12 cellular contexts compared by ENCODE assay signal in genomic region chr3:122067588-122068240, GRCh38.
A peak's percentile ranks its signal among the peaks of the same experiment; 100 is the strongest.
DNase-seq lines count a peak whose midpoint lies in the region; ATAC-seq and TF ChIP-seq lines count a peak whose summit lies in the region.
"Had no signal": no experiment of that assay in that cellular context is flagged by ENCODE, and none has a peak within 500 bp of the region (broad histone marks: within the 10 kb centered on the region; RNA-seq: fewer than 3 reads in every experiment).

No MANE protein-coding gene starts in this region.

- no peaks in the 10 kb centered on the region for H3K9me3 ChIP-seq in BLaER1

- no peak for TF ChIP-seq CTCF in brain microvascular endothelial cell (IDR thresholded peaks at IDR 0.05; ENCODE audit: low read depth, low read length, missing control alignments)

- H3K27me3 ChIP-seq in BLaER1, result no peaks in the 10 kb centered on the region
- no peaks in the 10 kb centered on the region for H3K27me3 ChIP-seq in brain microvascular endothelial cell (replicated peaks)

- H3K4me3 ChIP-seq in BLaER1, result no peak overlapping the region
- H3K4me3 ChIP-seq in brain microvascular endothelial cell (ENCODE audit: low read depth, low read length), result no peak overlapping the region

- H4K20me1 ChIP-seq in BLaER1, result no peaks in the 10 kb centered on the region

- H3K36me3 ChIP-seq in BLaER1, result no peaks in the 10 kb centered on the region
- H3K36me3 ChIP-seq in brain microvascular endothelial cell (replicated peaks), result no peaks in the 10 kb centered on the region

- peak overlapping the region; percentile 39 for H3K4me2 ChIP-seq in BLaER1

- peak; percentile 49 for ATAC-seq in GM19023 (IDR thresholded peaks at IDR 0.05; ENCODE audit: unreplicated experiment)
- ATAC-seq in HG03103 (IDR thresholded peaks at IDR 0.05; ENCODE audit: low read depth, unreplicated experiment), result peak; percentile 45
- ATAC-seq: T-cell had no signal

- no peak overlapping the region for H3K27ac ChIP-seq in BLaER1
- H3K27ac ChIP-seq in brain microvascular endothelial cell, result no peak overlapping the region
- H3K27ac ChIP-seq: epithelial cell of prostate had no signal

- peaks cover 15% of the 10 kb centered on the region for H3K4me1 ChIP-seq in BLaER1

- no peak overlapping the region for H3K9ac ChIP-seq in BLaER1

- in situ Hi-C loops in brain microvascular endothelial cell (cut with HindIII; ENCODE audit: low pct_ligation_motif_present, low sequenced_read_pairs), result no loop called here

- DNase-seq in SIG-M5 (lab: John Stamatoyannopoulos, UW) (peak; percentile 6), brain microvascular endothelial cell (no peak), NCI-H187 treated with DMSO at 0.1 percent for 48 hours (lab: John Stamatoyannopoulos, UW) (no peak), RPMI8226 (no peak), glomerular visceral epithelial cell (ENCODE audit: extremely low spot score) (no peak)
- DNase-seq: activated CD8-positive, alpha-beta memory T cell treated with anti-CD3 and anti-CD28 coated beads, Interleukin-2, amount 50 U/mL, for 48 hours; NCI-H226; T-cell had no signal
